ENCODE assay signal across 8 cellular contexts in genomic region chr14:76812422-76813383, GRCh38. TPM values are rescaled to one million over a fixed set of nuclear protein-coding genes. Genes with fewer than 3 reads are reported as not detected.
DNase-seq lines count a peak whose midpoint lies in the region; ATAC-seq lines count a peak whose summit lies in the region.

Gene ANGEL1, minus strand, starts transcription at chr14:76812882. Its CDS starts 55 bp downstream, at chr14:76812827.

- H3K27ac ChIP-seq in BLaER1 treated with 17β-estradiol and CSF1 and Interleukin-3, amounts not matched to agents 10 nM and 100 nM: peak within 1 kb of the TSS; percentile 68 to 89 (median 85)

- no peaks in the 10 kb centered on the region for H3K27me3 ChIP-seq in BLaER1 treated with 17β-estradiol and CSF1 and Interleukin-3, amounts not matched to agents 10 nM and 100 nM

- no peaks in the 10 kb centered on the region for H3K9me3 ChIP-seq in BLaER1 treated with 17β-estradiol and CSF1 and Interleukin-3, amounts not matched to agents 10 nM and 100 nM (replicated peaks in 1 of 11)

- peak within 1 kb of the TSS; percentile 84 to 91 (median 89) for H3K9ac ChIP-seq in BLaER1 treated with 17β-estradiol and CSF1 and Interleukin-3, amounts not matched to agents 10 nM and 100 nM

- intact Hi-C loops in left colon (cut with DNase I, micrococcal nuclease): no loop called here

- peak; percentile 97 for DNase-seq in NCI-H748 (lab: John Stamatoyannopoulos, UW; ENCODE audit: unreplicated experiment)
- peak; percentile 98 for DNase-seq in activated CD4-positive, alpha-beta T cell treated with anti-CD3 and anti-CD28 coated beads, Interleukin-2, amount 50 U/mL, for 1 hour
- peak; percentile 77 for DNase-seq in cortex of kidney (lab: John Stamatoyannopoulos, UW)
- DNase-seq in left colon: peak; percentile 95 to 99
- peak; percentile 95 to 98 for DNase-seq in stimulated activated CD4-positive, alpha-beta T cell treated with anti-CD3 and anti-CD28 coated beads, Interleukin-1b, Interleukin-23, amount 100 ng/mL, for 4 hours (ENCODE audit: low read depth in 2 of 2)

- peak within 1 kb of the TSS; percentile 91 to 99 (median 96) for H3K4me2 ChIP-seq in BLaER1 treated with 17β-estradiol and CSF1 and Interleukin-3, amounts not matched to agents 10 nM and 100 nM

- peak within 1 kb of the TSS; percentile 77 to 94 (median 88) for H3K4me3 ChIP-seq in BLaER1 treated with 17β-estradiol and CSF1 and Interleukin-3, amounts not matched to agents 10 nM and 100 nM

- H4K20me1 ChIP-seq in BLaER1 treated with 17β-estradiol and CSF1 and Interleukin-3, amounts not matched to agents 10 nM and 100 nM: peaks cover 0 to 9% (median 3%) of the 10 kb centered on the region in 11 experiments; a peak in 7 of 22 replicates

- H3K36me3 ChIP-seq in BLaER1 treated with 17β-estradiol and CSF1 and Interleukin-3, amounts not matched to agents 10 nM and 100 nM: peaks cover 16 to 23% (median 18%) of the 10 kb centered on the region in 11 experiments

- peaks cover 23 to 36% (median 25%) of the 10 kb centered on the region in 10 experiments for H3K4me1 ChIP-seq in BLaER1 treated with 17β-estradiol and CSF1 and Interleukin-3, amounts not matched to agents 10 nM and 100 nM

- peak; percentile 82 for ATAC-seq in GM19372 (IDR thresholded peaks at IDR 0.05; ENCODE audit: low read depth, unreplicated experiment)
- peak; percentile 71 for ATAC-seq in HG03558 (IDR thresholded peaks at IDR 0.05; ENCODE audit: extremely low read depth, unreplicated experiment)
- ATAC-seq in left colon: peak; percentile 92

RNA-seq across cellular contexts. Expression of gene ANGEL1, which starts in this region (rescaled TPM):
- total RNA-seq in left colon: 10 to 100 TPM; 12.9 to 13.2 TPM

Comparison
In these comparisons a context has a peak if more than half of its experiments do, and no peak if none do; other contexts are left out.
1. Peak in every context shown above with its lines: DNase-seq, ATAC-seq, H3K4me3 ChIP-seq and H3K27ac ChIP-seq.